In the genomic region with DNA sequence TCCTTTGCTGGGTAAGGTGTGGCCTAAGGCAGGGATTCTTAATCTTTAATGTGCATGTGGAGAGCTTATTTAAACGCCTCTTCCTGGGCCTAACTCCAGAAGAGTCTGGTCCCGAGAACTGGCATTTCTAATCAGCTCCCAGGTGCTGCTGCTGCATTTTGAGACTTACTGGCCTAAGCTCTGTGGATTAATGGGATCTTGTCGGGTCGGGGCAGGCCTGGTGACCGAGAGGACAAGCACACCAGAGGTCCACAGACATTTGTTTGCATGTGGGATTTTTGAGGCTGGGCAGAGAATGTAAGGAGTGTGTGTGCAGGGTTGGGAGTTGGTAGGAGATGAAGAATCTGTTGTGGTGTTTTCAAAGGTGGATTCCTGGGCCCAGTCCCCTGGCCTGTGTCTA, we compare ENCODE assay signal across 19 cellular contexts.
"Had no signal": no experiment of that assay in that cellular context is flagged by ENCODE, and none has a peak within 500 bp of the region (broad histone marks: within the 10 kb centered on the region; RNA-seq: fewer than 3 reads in every experiment).

No MANE protein-coding gene starts in this region.

- H3K27ac ChIP-seq: breast epithelium, coronary artery, esophagus squamous epithelium, prostate gland, right atrium auricular region, skin epidermis, tibial nerve had no signal

- H3K27me3 ChIP-seq: breast epithelium, right atrium auricular region, tibial nerve had no signal

- H3K4me1 Mint-ChIP-seq: activated CD4-positive, alpha-beta T cell treated with anti-CD3 and anti-CD28 coated beads, Interleukin-2, amount 10 ng/mL, durations not matched to agents 7 days and 5 days had no signal

- H3K36me3 ChIP-seq: breast epithelium, esophagus squamous epithelium, prostate gland, right atrium auricular region, tibial nerve had no signal

- H3K4me3 ChIP-seq: coronary artery, esophagus squamous epithelium, prostate gland, skin epidermis, tibial nerve had no signal

- H3K9me3 ChIP-seq: breast epithelium, esophagus squamous epithelium, prostate gland, right atrium auricular region, tibial nerve had no signal

- H3K4me3 Mint-ChIP-seq: activated CD4-positive, alpha-beta T cell treated with anti-CD3 and anti-CD28 coated beads, Interleukin-2, amount 10 ng/mL, durations not matched to agents 7 days and 5 days; activated CD8-positive, alpha-beta T cell treated with anti-CD3 and anti-CD28 coated beads, Interleukin-2, amount 10 ng/mL, durations not matched to agents 7 days and 5 days; activated T-cell treated with anti-CD3 and anti-CD28 coated beads, Interleukin-2, amount 50 U/mL, for 24 hours; natural killer cell treated with Interleukin-12 subunit alpha and Interleukin-12 subunit beta and Interleukin-15 and Interleukin-18, amount 100 ng/mL, for 72 hours; stimulated activated naive CD8-positive, alpha-beta T cell treated with anti-CD3 and anti-CD28 coated beads, Interleukin-15, Interleukin-2, amounts not matched to agents 100 ng/mL and 50 ng/mL, for 24 hours had no signal

- H3K4me1 ChIP-seq: prostate gland had no signal

- H3K27ac Mint-ChIP-seq: activated CD4-positive, alpha-beta T cell treated with anti-CD3 and anti-CD28 coated beads, Interleukin-2, amount 10 ng/mL, durations not matched to agents 7 days and 5 days; activated CD8-positive, alpha-beta T cell treated with anti-CD3 and anti-CD28 coated beads, Interleukin-2, amount 10 ng/mL, durations not matched to agents 7 days and 5 days; activated T-cell treated with anti-CD3 and anti-CD28 coated beads, Interleukin-2, amount 50 U/mL, for 24 hours; natural killer cell treated with Interleukin-12 subunit alpha and Interleukin-12 subunit beta and Interleukin-15 and Interleukin-18, amount 100 ng/mL, for 72 hours; stimulated activated naive CD8-positive, alpha-beta T cell treated with anti-CD3 and anti-CD28 coated beads, Interleukin-15, Interleukin-2, amounts not matched to agents 100 ng/mL and 50 ng/mL, for 24 hours had no signal

- DNase-seq: activated CD4-positive, alpha-beta T cell treated with anti-CD3 and anti-CD28 coated beads, Interleukin-2, amount 10 ng/mL, durations not matched to agents 7 days and 5 days; activated CD8-positive, alpha-beta T cell treated with anti-CD3 and anti-CD28 coated beads, Interleukin-2, amount 10 ng/mL, durations not matched to agents 7 days and 5 days; activated naive CD4-positive, alpha-beta T cell treated with anti-CD3 and anti-CD28 coated beads, Interleukin-2, amount 50 U/mL, for 16 hours; activated T-cell treated with anti-CD3 and anti-CD28 coated beads, Interleukin-2, amount 50 U/mL, for 24 hours; aorta; effector CD8-positive, alpha-beta T cell; esophagus squamous epithelium; left ventricle myocardium superior; stimulated activated CD4-positive, alpha-beta T cell treated with anti-CD3 and anti-CD28 coated beads, Interleukin-15, amount 100 ng/mL, for 24 hours; stimulated activated CD4-positive, alpha-beta T cell treated with anti-CD3 and anti-CD28 coated beads, Interleukin-2, amount 100 ng/mL, for 48 hours had no signal

- H3K9me3 Mint-ChIP-seq: activated CD4-positive, alpha-beta T cell treated with anti-CD3 and anti-CD28 coated beads, Interleukin-2, amount 10 ng/mL, durations not matched to agents 7 days and 5 days; activated T-cell treated with anti-CD3 and anti-CD28 coated beads, Interleukin-2, amount 50 U/mL, for 24 hours; natural killer cell treated with Interleukin-12 subunit alpha and Interleukin-12 subunit beta and Interleukin-15 and Interleukin-18, amount 100 ng/mL, for 72 hours; stimulated activated naive CD8-positive, alpha-beta T cell treated with anti-CD3 and anti-CD28 coated beads, Interleukin-15, Interleukin-2, amounts not matched to agents 100 ng/mL and 50 ng/mL, for 24 hours had no signal

- ATAC-seq: activated CD4-positive, CD25-positive, alpha-beta regulatory T cell treated with anti-CD3 and anti-CD28 coated beads, Interleukin-2, amount 50 U/mL, for 24 hours; activated CD8-positive, alpha-beta T cell treated with anti-CD3 and anti-CD28 coated beads, Interleukin-2, amount 10 ng/mL, durations not matched to agents 7 days and 5 days had no signal

- H3K36me3 Mint-ChIP-seq: natural killer cell treated with Interleukin-12 subunit alpha and Interleukin-12 subunit beta and Interleukin-15 and Interleukin-18, amount 100 ng/mL, for 72 hours had no signal
